ENCODE assay signal across 8 cellular contexts in genomic region chr2:237085261-237086221, GRCh38. TPM values are rescaled to one million over a fixed set of nuclear protein-coding genes. Genes with fewer than 3 reads are reported as not detected.
DNase-seq lines count a peak whose midpoint lies in the region; ATAC-seq and FAIRE-seq lines count a peak whose summit lies in the region.

Gene COPS8 (plus strand): TSS chr2:237085889. CDS start chr2:237085965, 76 bp downstream.

- H3K27ac ChIP-seq in KOPT-K1 (ENCODE audit: low read depth, low read length, poor library complexity, severe bottlenecking), result peak within 1 kb of the TSS; percentile 74
- peak within 1 kb of the TSS; percentile 92 for H3K27ac ChIP-seq in muscle layer of duodenum (ENCODE audit: low read length)

- peaks cover 0 to 4% of the 10 kb centered on the region in 2 donors for H3K36me3 Mint-ChIP-seq in activated T-cell treated with anti-CD3 and anti-CD28 coated beads, Interleukin-2, amount 50 U/mL, for 72 hours (ENCODE audit: insufficient read depth in 2 of 2)

- peak; percentile 74 for FAIRE-seq in RCC 7860 (lab: Jason Lieb, UNC)

- peak within 1 kb of the TSS; percentile 92 to 98 for H3K4me3 Mint-ChIP-seq in activated T-cell treated with anti-CD3 and anti-CD28 coated beads, Interleukin-2, amount 50 U/mL, for 72 hours

- no peaks in the 10 kb centered on the region for H3K9me3 ChIP-seq in KOPT-K1 (ENCODE audit: insufficient read depth, low read length, poor library complexity, severe bottlenecking)
- no peaks in the 10 kb centered on the region for H3K9me3 ChIP-seq in muscle layer of duodenum (ENCODE audit: control insufficient read depth in 1 of 2, low read length in 2 of 2)

- DNase-seq in DMS79 treated with DMSO at 0.1 percent for 48 hours (lab: John Stamatoyannopoulos, UW) (peak; percentile 93), RCC 7860 (ENCODE audit: low spot score) (peak; percentile 80)
- peak; percentile 92 to 95 for DNase-seq in activated T-cell treated with anti-CD3 and anti-CD28 coated beads, Interleukin-2, amount 50 U/mL, for 72 hours
- peak; percentile 73 to 84 for DNase-seq in stimulated activated CD8-positive, alpha-beta memory T cell treated with anti-CD3 and anti-CD28 coated beads, Interleukin-7, amount 100 ng/mL, for 4 hours (ENCODE audit: low read depth in 2 of 2)

- H3K27ac Mint-ChIP-seq in activated T-cell treated with anti-CD3 and anti-CD28 coated beads, Interleukin-2, amount 50 U/mL, for 72 hours, result peak within 1 kb of the TSS; percentile 94

- peaks cover 35% of the 10 kb centered on the region for H3K4me1 Mint-ChIP-seq in activated T-cell treated with anti-CD3 and anti-CD28 coated beads, Interleukin-2, amount 50 U/mL, for 72 hours (ENCODE audit: low read depth)

- H3K4me3 ChIP-seq in muscle layer of duodenum (ENCODE audit: low read depth in 1 of 2, low read length in 2 of 2), result peak within 1 kb of the TSS; percentile 84 to 94

- peaks cover 6 to 25% of the 10 kb centered on the region in 2 donors for H3K4me1 ChIP-seq in muscle layer of duodenum (ENCODE audit: control insufficient read depth in 1 of 2, insufficient read depth in 2 of 2, low read length in 2 of 2)

- no peaks in the 10 kb centered on the region for H3K9me3 Mint-ChIP-seq in activated T-cell treated with anti-CD3 and anti-CD28 coated beads, Interleukin-2, amount 50 U/mL, for 72 hours

- H3K27me3 ChIP-seq in muscle layer of duodenum (ENCODE audit: low read depth, low read length), result no peaks in the 10 kb centered on the region

- H3K36me3 ChIP-seq in KOPT-K1 (ENCODE audit: insufficient read depth, low read length), result peaks cover 24% of the 10 kb centered on the region
- peaks cover 7 to 9% of the 10 kb centered on the region in 2 donors for H3K36me3 ChIP-seq in muscle layer of duodenum (ENCODE audit: control insufficient read depth in 1 of 2, insufficient read depth in 2 of 2, low read length in 2 of 2)

- peak; percentile 99 for ATAC-seq in GM21786 (IDR thresholded peaks at IDR 0.05; ENCODE audit: unreplicated experiment)
- ATAC-seq in activated T-cell treated with anti-CD3 and anti-CD28 coated beads, Interleukin-2, amount 50 U/mL, for 72 hours (replicated peaks in 1 of 2), result peak; percentile 99 to 100
- peak; percentile 99 for ATAC-seq in esophagus mucosa

- no peaks in the 10 kb centered on the region for H3K27me3 Mint-ChIP-seq in activated T-cell treated with anti-CD3 and anti-CD28 coated beads, Interleukin-2, amount 50 U/mL, for 72 hours (ENCODE audit: low read depth)

RNA-seq across cellular contexts. Expression of gene COPS8, which starts in this region (rescaled TPM):
- 10 to 100 TPM; 37.3 to 48.4 TPM for total RNA-seq in activated T-cell treated with anti-CD3 and anti-CD28 coated beads, Interleukin-2, amount 50 U/mL, for 72 hours
- 22.7 TPM for total RNA-seq in esophagus mucosa

Comparison
In these comparisons a context has a peak if more than half of its experiments do, and no peak if none do; other contexts are left out.
1. Peak in every context shown above with its lines: DNase-seq, ATAC-seq, H3K4me3 ChIP-seq and H3K27ac ChIP-seq.